23 cellular contexts compared by ENCODE assay signal in the genomic region with DNA sequence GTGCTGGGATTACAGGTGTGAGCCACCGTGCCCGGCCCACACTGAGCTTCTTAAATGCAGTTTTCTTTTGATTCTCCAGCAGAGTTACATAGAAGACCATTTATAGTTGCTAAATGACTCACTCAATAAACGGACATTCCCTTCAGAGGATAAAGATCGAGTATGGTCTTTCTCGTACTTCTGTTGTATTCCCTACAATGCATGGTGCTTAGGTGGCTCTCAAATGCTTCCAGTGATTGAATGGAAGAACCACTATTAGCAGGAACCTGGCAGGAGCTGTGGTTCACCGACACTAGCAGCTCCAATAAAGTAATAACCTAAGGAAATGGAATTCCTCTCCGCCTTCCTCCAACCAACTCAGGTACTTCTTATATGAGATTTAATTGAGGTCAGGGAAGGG. TPM values are rescaled to one million over a fixed set of nuclear protein-coding genes. Genes with fewer than 3 reads are reported as not detected.
DNase-seq lines count a peak whose midpoint lies in the region; ATAC-seq, FAIRE-seq and TF ChIP-seq lines count a peak whose summit lies in the region.
"Had no signal": no experiment of that assay in that cellular context is flagged by ENCODE, and none has a peak within 500 bp of the region (broad histone marks: within the 10 kb centered on the region; RNA-seq: fewer than 3 reads in every experiment).

No MANE protein-coding gene starts in this region.

- CTCF ChIA-PET in PC-3 (lab: Charles Lee) (interaction anchor here (1.0 kb wide), 1 partner anchor 51 kb away, joined by 5 read pairs; no protein-coding TSS in a partner anchor), endothelial cell of umbilical vein (lab: Charles Lee) (interaction anchor here (1.3 to 1.8 kb wide), 4 partner anchors 9 to 98 kb away, joined by 3 to 17 read pairs (median 7); no protein-coding TSS in a partner anchor)

- no peaks in the 10 kb centered on the region for H3K9me3 ChIP-seq in PC-3 (ENCODE audit: low read length)
- no peaks in the 10 kb centered on the region for H3K9me3 ChIP-seq in endothelial cell of umbilical vein (replicated peaks; ENCODE audit: control insufficient read depth, insufficient read depth, low read length)

- no peak for TF ChIP-seq POLR2A in endothelial cell of umbilical vein (IDR thresholded peaks at IDR 0.05; ENCODE audit: low read depth, low read length)

- POLR2A ChIA-PET in PC-3 (lab: Charles Lee; ENCODE audit: unreplicated experiment) (interaction anchor here (0.6 kb wide), 1 partner anchor 15 kb away, joined by 3 read pairs; no protein-coding TSS in a partner anchor), endothelial cell of umbilical vein (lab: Charles Lee) (no interaction called here)

- H3K4me1 Mint-ChIP-seq in type B pancreatic cell (ENCODE audit: unreplicated experiment): peaks cover 25% of the 10 kb centered on the region

- H3K36me3 ChIP-seq in PC-3 (ENCODE audit: low read depth, low read length) (peaks cover 6% of the 10 kb centered on the region; the same call in 1 of the 2 replicates), endothelial cell of umbilical vein (ENCODE audit: control insufficient read depth in 2 of 2, extremely low read depth in 1 of 2, insufficient read depth in 2 of 2, low read length in 2 of 2) (no peaks in the 10 kb centered on the region)

- H3K4me1 ChIP-seq in PC-3 (ENCODE audit: insufficient read depth, low read length) (peaks cover 57% of the 10 kb centered on the region), endothelial cell of umbilical vein (ENCODE audit: control insufficient read depth, extremely low read depth, insufficient read depth, low read length) (peaks cover 34% of the 10 kb centered on the region)

- no peaks in the 10 kb centered on the region for H3K9me1 ChIP-seq in endothelial cell of umbilical vein (replicated peaks; ENCODE audit: control insufficient read depth, extremely low read depth, insufficient read depth, low read length)

- H3K9me3 Mint-ChIP-seq in type B pancreatic cell: no peaks in the 10 kb centered on the region
- H3K9me3 Mint-ChIP-seq: CD8-positive, alpha-beta memory T cell; GM23338 had no signal

- H3K27me3 ChIP-seq in PC-3 (ENCODE audit: low read length) (no peaks in the 10 kb centered on the region), endothelial cell of umbilical vein (ENCODE audit: control insufficient read depth in 2 of 2, insufficient read depth in 2 of 2, low read length in 2 of 2) (no peaks in the 10 kb centered on the region)

- no peaks in the 10 kb centered on the region for H3F3A ChIP-seq in PC-3 (ENCODE audit: low read length, unreplicated experiment)

- DNase-seq in DMS53 (lab: John Stamatoyannopoulos, UW): peak; percentile 33
- no peak for DNase-seq in DMS53 treated with DMSO at 0.1 percent for 48 hours (lab: John Stamatoyannopoulos, UW; ENCODE audit: unreplicated experiment)
- DNase-seq in PC-3: peak; percentile 74
- no peak for DNase-seq in endothelial cell of umbilical vein (ENCODE audit: low read depth, low spot score)
- no peak for DNase-seq in type B pancreatic cell (ENCODE audit: extremely low spot score, unreplicated experiment)
- DNase-seq in NCI-H2171 (lab: John Stamatoyannopoulos, UW): no peak
- DNase-seq in HuH-7 (ENCODE audit: low spot score): no peak
- DNase-seq: 8988T; CD8-positive, alpha-beta memory T cell; DMS79 treated with DMSO at 0.1 percent for 48 hours; HCEC 1CT; NCI-H1092 treated with DMSO at 0.1 percent for 48 hours; NCI-H1436 treated with DMSO at 0.1 percent for 48 hours; NCI-H1930; NCI-H345; NCI-H524 treated with DMSO at 0.1 percent for 48 hours; NCI-H82; Right ventricle myocardium superior had no signal

- no TSS peak for BruUV-seq in PC-3 (replicated peaks; lab: Mats Ljungman, UMichigan)
- no TSS peak for BruUV-seq in endothelial cell of umbilical vein (replicated peaks; lab: Mats Ljungman, UMichigan)

- peak overlapping the region; percentile 12; the same call in 1 of the 2 replicates for H3K4me2 ChIP-seq in PC-3 (ENCODE audit: low read length)
- no peak overlapping the region for H3K4me2 ChIP-seq in endothelial cell of umbilical vein (ENCODE audit: insufficient read depth, low read length)
- H3K4me2 ChIP-seq: GM23338 had no signal

- H3K9ac ChIP-seq in PC-3 (ENCODE audit: low read length): no peak overlapping the region; the same call in 1 of the 2 replicates
- H3K9ac ChIP-seq in endothelial cell of umbilical vein (replicated peaks; ENCODE audit: extremely low read depth, insufficient read depth, low read length): no peak overlapping the region

- H2AFZ ChIP-seq in PC-3 (ENCODE audit: low read length) (no peak overlapping the region), endothelial cell of umbilical vein (ENCODE audit: low read depth, low read length) (no peak overlapping the region)
- H2AFZ ChIP-seq: GM23338 had no signal

- H3K4me3 ChIP-seq in PC-3 (ENCODE audit: low read length) (no peak overlapping the region), endothelial cell of umbilical vein (replicated peaks in 1 of 3; ENCODE audit: insufficient read depth in 1 of 3, low read depth in 1 of 3, low read length in 3 of 3) (no peak overlapping the region)
- H3K4me3 ChIP-seq: GM23338, K562 had no signal

- H3K36me3 Mint-ChIP-seq in type B pancreatic cell: peaks cover 13% of the 10 kb centered on the region
- H3K36me3 Mint-ChIP-seq: CD8-positive, alpha-beta memory T cell had no signal

- intact Hi-C loops in PC-3 (cut with micrococcal nuclease): no loop called here
- intact Hi-C loops in endothelial cell of umbilical vein (cut with micrococcal nuclease): no loop called here

- ATAC-seq in PC-3 (peak; percentile 8; the same call in 1 of the 2 replicates), HG02763 (IDR thresholded peaks at IDR 0.05; ENCODE audit: unreplicated experiment) (no peak)
- ATAC-seq: GM23338, K562 had no signal

- H3K4me3 Mint-ChIP-seq in type B pancreatic cell: no peak overlapping the region
- H3K4me3 Mint-ChIP-seq: CD8-positive, alpha-beta memory T cell; GM23338 had no signal

- peak overlapping the region; percentile 46 for H3K27ac Mint-ChIP-seq in type B pancreatic cell
- H3K27ac Mint-ChIP-seq: CD8-positive, alpha-beta memory T cell; GM23338 had no signal

- FAIRE-seq in endothelial cell of umbilical vein (lab: Jason Lieb, UNC): peak; percentile 8
- FAIRE-seq: GM12892, K562 had no signal

- H4K20me1 ChIP-seq in PC-3 (ENCODE audit: low read length): peaks cover 10% of the 10 kb centered on the region
- H4K20me1 ChIP-seq in endothelial cell of umbilical vein (replicated peaks; ENCODE audit: control insufficient read depth, extremely low read depth, insufficient read depth, low read length): no peaks in the 10 kb centered on the region

- TF ChIP-seq CTCF in PC-3 (conservative IDR thresholded peaks at IDR 0.05; ENCODE audit: low read depth, low read length) (no peak), endothelial cell of umbilical vein (IDR thresholded peaks at IDR 0.05; ENCODE audit: extremely low read depth in 1 of 2, insufficient read depth in 1 of 2, low read depth in 1 of 2, low read length in 2 of 2) (no peak), type B pancreatic cell (conservative IDR thresholded peaks at IDR 0.05) (no peak)

- H3K27me3 Mint-ChIP-seq in type B pancreatic cell: peaks cover 35% of the 10 kb centered on the region

- H3K9me2 ChIP-seq in PC-3 (replicated peaks; ENCODE audit: low read length): no peaks in the 10 kb centered on the region

- peaks cover 39% of the 10 kb centered on the region for H3K79me2 ChIP-seq in PC-3 (ENCODE audit: low read length)
- peaks cover 4% of the 10 kb centered on the region for H3K79me2 ChIP-seq in endothelial cell of umbilical vein (ENCODE audit: control insufficient read depth, insufficient read depth, low read length)

- H3K27ac ChIP-seq in PC-3 (ENCODE audit: low read length) (peak overlapping the region; percentile 75), endothelial cell of umbilical vein (ENCODE audit: insufficient read depth, low read depth, low read length) (no peak overlapping the region)
- H3K27ac ChIP-seq: C4-2B had no signal

- dilution Hi-C loops in endothelial cell of umbilical vein (cut with MboI; ENCODE audit: extremely low pct_ligation_motif_present, low sequenced_read_pairs): no loop called here

TF ChIP-seq in endothelial cell of umbilical vein, 7 proteins besides CTCF, POLR2A, EP300 and RAD21:
- TF ChIP-seq, protein P1, sequence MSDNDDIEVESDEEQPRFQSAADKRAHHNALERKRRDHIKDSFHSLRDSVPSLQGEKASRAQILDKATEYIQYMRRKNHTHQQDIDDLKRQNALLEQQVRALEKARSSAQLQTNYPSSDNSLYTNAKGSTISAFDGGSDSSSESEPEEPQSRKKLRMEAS (IDR thresholded peaks at IDR 0.05; ENCODE audit: insufficient read depth, insufficient read length): no peak
- TF ChIP-seq EZH2 (IDR thresholded peaks at IDR 0.05; ENCODE audit: borderline replicate concordance, low read depth, low read length, severe bottlenecking): no peak
- no peak for TF ChIP-seq POLR2AphosphoS5 (IDR thresholded peaks at IDR 0.05; ENCODE audit: insufficient read depth, low read depth, low read length)
- no peak for TF ChIP-seq GATA2 (IDR thresholded peaks at IDR 0.05; ENCODE audit: insufficient read depth, insufficient read length, low read depth, low read length)

RNA-seq across cellular contexts. Expression of a gene that starts 3.9 kb away (rescaled TPM):
- total RNA-seq in PC-3 (2014; rRNA removed): 140 and 144 TPM in 2 replicates
- total RNA-seq in endothelial cell of umbilical vein: 17.6 and 22.7 TPM in 2 replicates
- 82.9 and 86.4 TPM in 2 replicates for polyA plus RNA-seq in endothelial cell of umbilical vein
- polyA plus RNA-seq in endothelial cell of umbilical vein (2011; cell fraction: cytosol; rRNA removed): 51.2 and 52.4 TPM in 2 replicates
- 49.8 and 59.1 TPM in 2 replicates for polyA plus RNA-seq in endothelial cell of umbilical vein (2011; cell fraction: nucleus; rRNA removed)
- 59.9 and 61.4 TPM in 2 replicates for polyA plus RNA-seq in endothelial cell of umbilical vein (2012)
- polyA minus RNA-seq in endothelial cell of umbilical vein: 231 and 240 TPM in 2 replicates
- 189 TPM for polyA minus RNA-seq in endothelial cell of umbilical vein (2011; cell fraction: cytosol; rRNA and poly(A)+ RNA removed)
- 53.6 and 78.0 TPM in 2 replicates for polyA minus RNA-seq in endothelial cell of umbilical vein (2011; cell fraction: nucleus; rRNA and poly(A)+ RNA removed)
- 152 and 1,119 TPM in 2 replicates for total RNA-seq in type B pancreatic cell (ENCODE audit: low replicate concordance)
- total RNA-seq: CD8-positive, alpha-beta memory T cell had no signal
- polyA plus RNA-seq: CD8-positive, alpha-beta memory T cell had no signal

Comparison
In these comparisons a context has a peak if more than half of its experiments do, and no peak if none do; other contexts are left out.
1. DNase-seq: peak in DMS53 (single experiment) and PC-3 (single experiment); none in DMS53 treated with DMSO at 0.1 percent for 48 hours (single experiment), endothelial cell of umbilical vein (single experiment), type B pancreatic cell (single experiment), NCI-H2171 (single experiment) and HuH-7 (single experiment).